In the genomic region with DNA sequence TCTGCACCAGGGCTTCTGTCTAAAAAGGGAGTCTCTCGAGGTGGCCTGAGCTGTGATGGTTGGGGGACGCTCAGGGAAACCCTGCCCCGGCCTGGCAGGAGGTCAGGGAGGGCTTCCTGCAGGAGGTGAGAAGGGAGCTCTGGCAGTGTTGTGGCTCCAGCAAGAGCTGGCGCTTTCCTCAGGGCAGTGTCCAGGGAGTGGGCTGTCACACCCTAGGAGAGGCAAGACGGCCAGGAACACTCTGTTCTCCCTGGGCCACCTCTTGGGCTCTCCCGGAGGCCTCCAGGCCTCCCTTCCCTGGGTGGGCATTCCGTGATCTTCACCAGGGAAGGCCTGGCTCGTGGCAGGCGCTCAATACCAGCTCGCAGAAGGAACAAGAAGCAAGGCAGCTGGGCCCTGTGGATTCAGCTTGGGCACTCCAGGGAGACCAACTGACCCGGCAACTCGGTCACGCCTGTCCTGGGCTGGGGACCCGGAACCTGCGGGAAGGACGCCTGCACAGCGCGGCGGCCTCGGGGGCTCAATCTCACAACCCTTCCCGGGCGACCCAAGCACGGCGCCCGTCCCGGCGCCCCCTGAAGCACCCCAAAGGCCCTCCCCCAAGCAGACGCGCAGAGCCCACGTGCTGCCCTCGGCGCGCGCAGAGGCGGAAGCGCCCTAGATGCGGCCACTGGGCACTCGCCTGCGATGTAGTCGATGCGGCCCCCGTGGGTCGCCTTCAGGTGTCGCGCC, we compare ENCODE assay signal across 1 cellular context.
TF ChIP-seq lines count a peak whose summit lies in the region.

No MANE protein-coding gene starts in this region.

TF ChIP-seq in K562, 482 proteins besides CTCF, POLR2A, EP300 and RAD21 (continued from another document and continues in another):
- TF ChIP-seq ZNF436 (CRISPR knock-in tag; IDR thresholded peaks at IDR 0.05), result 0 out of 2 replicates have a peak, but pooled peaks have one; percentile 37
- TF ChIP-seq TSHZ1 (CRISPR knock-in tag; IDR thresholded peaks at IDR 0.05), result no peak
- no peak for TF ChIP-seq ZNF197 (CRISPR knock-in tag; IDR thresholded peaks at IDR 0.05; ENCODE audit: low read depth)
- TF ChIP-seq NR3C1 (CRISPR knock-in tag; IDR thresholded peaks at IDR 0.05), result no peak
- TF ChIP-seq HDGF (IDR thresholded peaks at IDR 0.05), result no peak
- TF ChIP-seq, protein P1, sequence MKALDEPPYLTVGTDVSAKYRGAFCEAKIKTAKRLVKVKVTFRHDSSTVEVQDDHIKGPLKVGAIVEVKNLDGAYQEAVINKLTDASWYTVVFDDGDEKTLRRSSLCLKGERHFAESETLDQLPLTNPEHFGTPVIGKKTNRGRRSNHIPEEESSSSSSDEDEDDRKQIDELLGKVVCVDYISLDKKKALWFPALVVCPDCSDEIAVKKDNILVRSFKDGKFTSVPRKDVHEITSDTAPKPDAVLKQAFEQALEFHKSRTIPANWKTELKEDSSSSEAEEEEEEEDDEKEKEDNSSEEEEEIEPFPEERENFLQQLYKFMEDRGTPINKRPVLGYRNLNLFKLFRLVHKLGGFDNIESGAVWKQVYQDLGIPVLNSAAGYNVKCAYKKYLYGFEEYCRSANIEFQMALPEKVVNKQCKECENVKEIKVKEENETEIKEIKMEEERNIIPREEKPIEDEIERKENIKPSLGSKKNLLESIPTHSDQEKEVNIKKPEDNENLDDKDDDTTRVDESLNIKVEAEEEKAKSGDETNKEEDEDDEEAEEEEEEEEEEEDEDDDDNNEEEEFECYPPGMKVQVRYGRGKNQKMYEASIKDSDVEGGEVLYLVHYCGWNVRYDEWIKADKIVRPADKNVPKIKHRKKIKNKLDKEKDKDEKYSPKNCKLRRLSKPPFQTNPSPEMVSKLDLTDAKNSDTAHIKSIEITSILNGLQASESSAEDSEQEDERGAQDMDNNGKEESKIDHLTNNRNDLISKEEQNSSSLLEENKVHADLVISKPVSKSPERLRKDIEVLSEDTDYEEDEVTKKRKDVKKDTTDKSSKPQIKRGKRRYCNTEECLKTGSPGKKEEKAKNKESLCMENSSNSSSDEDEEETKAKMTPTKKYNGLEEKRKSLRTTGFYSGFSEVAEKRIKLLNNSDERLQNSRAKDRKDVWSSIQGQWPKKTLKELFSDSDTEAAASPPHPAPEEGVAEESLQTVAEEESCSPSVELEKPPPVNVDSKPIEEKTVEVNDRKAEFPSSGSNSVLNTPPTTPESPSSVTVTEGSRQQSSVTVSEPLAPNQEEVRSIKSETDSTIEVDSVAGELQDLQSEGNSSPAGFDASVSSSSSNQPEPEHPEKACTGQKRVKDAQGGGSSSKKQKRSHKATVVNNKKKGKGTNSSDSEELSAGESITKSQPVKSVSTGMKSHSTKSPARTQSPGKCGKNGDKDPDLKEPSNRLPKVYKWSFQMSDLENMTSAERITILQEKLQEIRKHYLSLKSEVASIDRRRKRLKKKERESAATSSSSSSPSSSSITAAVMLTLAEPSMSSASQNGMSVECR (CRISPR knock-in tag; IDR thresholded peaks at IDR 0.05), result peak; percentile 96; the same call in 1 of the 2 replicates
- TF ChIP-seq, protein P2, sequence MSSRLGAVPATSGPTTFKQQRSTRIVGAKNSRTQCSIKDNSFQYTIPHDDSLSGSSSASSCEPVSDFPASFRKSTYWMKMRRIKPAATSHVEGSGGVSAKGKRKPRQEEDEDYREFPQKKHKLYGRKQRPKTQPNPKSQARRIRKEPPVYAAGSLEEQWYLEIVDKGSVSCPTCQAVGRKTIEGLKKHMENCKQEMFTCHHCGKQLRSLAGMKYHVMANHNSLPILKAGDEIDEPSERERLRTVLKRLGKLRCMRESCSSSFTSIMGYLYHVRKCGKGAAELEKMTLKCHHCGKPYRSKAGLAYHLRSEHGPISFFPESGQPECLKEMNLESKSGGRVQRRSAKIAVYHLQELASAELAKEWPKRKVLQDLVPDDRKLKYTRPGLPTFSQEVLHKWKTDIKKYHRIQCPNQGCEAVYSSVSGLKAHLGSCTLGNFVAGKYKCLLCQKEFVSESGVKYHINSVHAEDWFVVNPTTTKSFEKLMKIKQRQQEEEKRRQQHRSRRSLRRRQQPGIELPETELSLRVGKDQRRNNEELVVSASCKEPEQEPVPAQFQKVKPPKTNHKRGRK (tag; IDR thresholded peaks at IDR 0.05), result no peak
- TF ChIP-seq, protein P3, sequence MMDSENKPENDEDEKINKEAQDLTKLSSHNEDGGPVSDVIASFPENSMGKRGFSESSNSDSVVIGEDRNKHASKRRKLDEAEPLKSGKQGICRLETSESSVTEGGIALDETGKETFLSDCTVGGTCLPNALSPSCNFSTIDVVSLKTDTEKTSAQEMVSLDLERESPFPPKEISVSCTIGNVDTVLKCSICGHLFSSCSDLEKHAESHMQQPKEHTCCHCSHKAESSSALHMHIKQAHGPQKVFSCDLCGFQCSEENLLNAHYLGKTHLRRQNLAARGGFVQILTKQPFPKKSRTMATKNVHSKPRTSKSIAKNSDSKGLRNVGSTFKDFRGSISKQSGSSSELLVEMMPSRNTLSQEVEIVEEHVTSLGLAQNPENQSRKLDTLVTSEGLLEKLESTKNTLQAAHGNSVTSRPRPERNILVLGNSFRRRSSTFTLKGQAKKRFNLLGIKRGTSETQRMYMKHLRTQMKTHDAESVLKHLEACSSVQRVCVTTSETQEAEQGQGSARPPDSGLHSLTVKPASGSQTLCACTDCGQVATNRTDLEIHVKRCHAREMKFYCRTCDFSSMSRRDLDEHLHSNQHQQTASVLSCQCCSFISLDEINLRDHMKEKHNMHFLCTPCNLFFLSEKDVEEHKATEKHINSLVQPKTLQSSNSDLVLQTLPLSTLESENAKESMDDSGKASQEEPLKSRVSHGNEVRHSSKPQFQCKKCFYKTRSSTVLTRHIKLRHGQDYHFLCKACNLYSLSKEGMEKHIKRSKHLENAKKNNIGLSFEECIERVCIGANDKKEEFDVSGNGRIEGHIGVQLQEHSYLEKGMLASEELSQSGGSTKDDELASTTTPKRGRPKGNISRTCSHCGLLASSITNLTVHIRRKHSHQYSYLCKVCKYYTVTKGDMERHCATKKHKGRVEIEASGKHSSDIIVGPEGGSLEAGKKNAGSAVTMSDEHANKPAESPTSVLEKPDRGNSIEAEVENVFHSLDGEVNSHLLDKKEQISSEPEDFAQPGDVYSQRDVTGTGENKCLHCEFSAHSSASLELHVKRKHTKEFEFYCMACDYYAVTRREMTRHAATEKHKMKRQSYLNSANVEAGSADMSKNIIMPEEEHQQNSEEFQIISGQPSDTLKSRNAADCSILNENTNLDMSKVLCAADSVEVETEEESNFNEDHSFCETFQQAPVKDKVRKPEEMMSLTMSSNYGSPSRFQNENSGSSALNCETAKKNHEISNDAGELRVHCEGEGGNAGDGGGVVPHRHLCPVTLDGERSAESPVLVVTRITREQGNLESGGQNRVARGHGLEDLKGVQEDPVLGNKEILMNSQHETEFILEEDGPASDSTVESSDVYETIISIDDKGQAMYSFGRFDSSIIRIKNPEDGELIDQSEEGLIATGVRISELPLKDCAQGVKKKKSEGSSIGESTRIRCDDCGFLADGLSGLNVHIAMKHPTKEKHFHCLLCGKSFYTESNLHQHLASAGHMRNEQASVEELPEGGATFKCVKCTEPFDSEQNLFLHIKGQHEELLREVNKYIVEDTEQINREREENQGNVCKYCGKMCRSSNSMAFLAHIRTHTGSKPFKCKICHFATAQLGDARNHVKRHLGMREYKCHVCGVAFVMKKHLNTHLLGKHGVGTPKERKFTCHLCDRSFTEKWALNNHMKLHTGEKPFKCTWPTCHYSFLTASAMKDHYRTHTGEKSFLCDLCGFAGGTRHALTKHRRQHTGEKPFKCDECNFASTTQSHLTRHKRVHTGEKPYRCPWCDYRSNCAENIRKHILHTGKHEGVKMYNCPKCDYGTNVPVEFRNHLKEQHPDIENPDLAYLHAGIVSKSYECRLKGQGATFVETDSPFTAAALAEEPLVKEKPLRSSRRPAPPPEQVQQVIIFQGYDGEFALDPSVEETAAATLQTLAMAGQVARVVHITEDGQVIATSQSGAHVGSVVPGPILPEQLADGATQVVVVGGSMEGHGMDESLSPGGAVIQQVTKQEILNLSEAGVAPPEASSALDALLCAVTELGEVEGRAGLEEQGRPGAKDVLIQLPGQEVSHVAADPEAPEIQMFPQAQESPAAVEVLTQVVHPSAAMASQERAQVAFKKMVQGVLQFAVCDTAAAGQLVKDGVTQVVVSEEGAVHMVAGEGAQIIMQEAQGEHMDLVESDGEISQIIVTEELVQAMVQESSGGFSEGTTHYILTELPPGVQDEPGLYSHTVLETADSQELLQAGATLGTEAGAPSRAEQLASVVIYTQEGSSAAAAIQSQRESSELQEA (IDR thresholded peaks at IDR 0.05; ENCODE audit: low read depth), result no peak
- TF ChIP-seq SAFB2 (IDR thresholded peaks at IDR 0.05; ENCODE audit: borderline replicate concordance, low read depth, low read length, severe bottlenecking), result no peak
- TF ChIP-seq SMARCA5 (IDR thresholded peaks at IDR 0.05), result no peak
- TF ChIP-seq ZNF57 (CRISPR knock-in tag; IDR thresholded peaks at IDR 0.05), result no peak
- no peak for TF ChIP-seq ATF4 (CRISPR knock-in tag; IDR thresholded peaks at IDR 0.05)
- TF ChIP-seq ELF1 (tag; IDR thresholded peaks at IDR 0.05), result peak; percentile 94
- TF ChIP-seq, protein P4, sequence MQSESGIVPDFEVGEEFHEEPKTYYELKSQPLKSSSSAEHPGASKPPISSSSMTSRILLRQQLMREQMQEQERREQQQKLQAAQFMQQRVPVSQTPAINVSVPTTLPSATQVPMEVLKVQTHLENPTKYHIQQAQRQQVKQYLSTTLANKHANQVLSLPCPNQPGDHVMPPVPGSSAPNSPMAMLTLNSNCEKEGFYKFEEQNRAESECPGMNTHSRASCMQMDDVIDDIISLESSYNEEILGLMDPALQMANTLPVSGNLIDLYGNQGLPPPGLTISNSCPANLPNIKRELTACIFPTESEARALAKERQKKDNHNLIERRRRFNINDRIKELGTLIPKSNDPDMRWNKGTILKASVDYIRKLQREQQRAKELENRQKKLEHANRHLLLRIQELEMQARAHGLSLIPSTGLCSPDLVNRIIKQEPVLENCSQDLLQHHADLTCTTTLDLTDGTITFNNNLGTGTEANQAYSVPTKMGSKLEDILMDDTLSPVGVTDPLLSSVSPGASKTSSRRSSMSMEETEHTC (IDR thresholded peaks at IDR 0.05), result peak; percentile 52; the same call in 1 of the 2 replicates
- no peak for TF ChIP-seq TGIF2 (CRISPR knock-in tag; IDR thresholded peaks at IDR 0.05)
- TF ChIP-seq GTF3C2 (IDR thresholded peaks at IDR 0.05; ENCODE audit: borderline replicate concordance, extremely low read depth, insufficient read length), result no peak
- no peak for TF ChIP-seq ZNF124 (CRISPR knock-in tag; IDR thresholded peaks at IDR 0.05)
- TF ChIP-seq, protein P5, sequence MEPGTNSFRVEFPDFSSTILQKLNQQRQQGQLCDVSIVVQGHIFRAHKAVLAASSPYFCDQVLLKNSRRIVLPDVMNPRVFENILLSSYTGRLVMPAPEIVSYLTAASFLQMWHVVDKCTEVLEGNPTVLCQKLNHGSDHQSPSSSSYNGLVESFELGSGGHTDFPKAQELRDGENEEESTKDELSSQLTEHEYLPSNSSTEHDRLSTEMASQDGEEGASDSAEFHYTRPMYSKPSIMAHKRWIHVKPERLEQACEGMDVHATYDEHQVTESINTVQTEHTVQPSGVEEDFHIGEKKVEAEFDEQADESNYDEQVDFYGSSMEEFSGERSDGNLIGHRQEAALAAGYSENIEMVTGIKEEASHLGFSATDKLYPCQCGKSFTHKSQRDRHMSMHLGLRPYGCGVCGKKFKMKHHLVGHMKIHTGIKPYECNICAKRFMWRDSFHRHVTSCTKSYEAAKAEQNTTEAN (CRISPR knock-in tag; IDR thresholded peaks at IDR 0.05), result no peak
- peak; percentile 36 to 87; a peak in 2 of 4 replicates for TF ChIP-seq SIN3A (IDR thresholded peaks at IDR 0.05; ENCODE audit: borderline replicate concordance in 2 of 2, control insufficient read depth in 1 of 2, low read depth in 2 of 2, low read length in 2 of 2)
- no peak for TF ChIP-seq SP2 (IDR thresholded peaks at IDR 0.05; ENCODE audit: extremely low read depth, low read depth, low read length, poor library complexity, severe bottlenecking)
